8 cellular contexts compared by ENCODE assay signal in genomic region chr7:143008007-143008901, GRCh38. TPM values are rescaled to one million over a fixed set of nuclear protein-coding genes. Genes with fewer than 3 reads are reported as not detected.
DNase-seq lines count a peak whose midpoint lies in the region; ATAC-seq and TF ChIP-seq lines count a peak whose summit lies in the region.

No MANE protein-coding gene starts in this region.

- H3K36me3 ChIP-seq in DOHH2 (ENCODE audit: control insufficient read depth, low read length): no peaks in the 10 kb centered on the region
- H3K36me3 ChIP-seq in Peyer's patch: no peaks in the 10 kb centered on the region
- no peaks in the 10 kb centered on the region for H3K36me3 ChIP-seq in thoracic aorta

- H3K79me2 ChIP-seq in DOHH2 (ENCODE audit: control insufficient read depth, low read length): no peaks in the 10 kb centered on the region

- H3K4me2 ChIP-seq in DOHH2 (ENCODE audit: low read length): peak overlapping the region; percentile 4; the same call in 1 of the 2 replicates

- H4K20me1 ChIP-seq in DOHH2 (ENCODE audit: control insufficient read depth, insufficient read depth, low read depth, low read length): no peaks in the 10 kb centered on the region

- H3F3A ChIP-seq in DOHH2 (ENCODE audit: control insufficient read depth, insufficient read depth): peaks cover 20% of the 10 kb centered on the region

- peak; percentile 92 for DNase-seq in HT-29 (ENCODE audit: low spot score)
- DNase-seq in Peyer's patch: peak; percentile 79 to 92 (median 85)
- peak; percentile 66 to 78 for DNase-seq in activated T-helper 1 cell treated with anti-CD3 and anti-CD28 coated beads, Interleukin-2, amount 50 U/mL, for 16 hours (ENCODE audit: low read depth in 1 of 2, low spot score in 1 of 2)
- DNase-seq in fibroblast of the conjunctiva (ENCODE audit: low read depth): peak; percentile 37
- peak in 53 of 56 donors; percentile 7 to 87 (median 57) for DNase-seq in nucleus accumbens (lab: John Stamatoyannopoulos, UW)
- peak; percentile 43 for DNase-seq in thoracic aorta (ENCODE audit: low spot score)

- TF ChIP-seq CTCF in DOHH2 (IDR thresholded peaks at IDR 0.05; ENCODE audit: low read depth, low read length, poor library complexity, severe bottlenecking) (peak; percentile 99), Peyer's patch (IDR thresholded peaks at IDR 0.05) (peak; percentile 84 to 94 (median 93)), thoracic aorta (IDR thresholded peaks at IDR 0.05) (peak; percentile 94)

- H3K4me3 ChIP-seq in DOHH2 (ENCODE audit: low read length) (no peak overlapping the region), Peyer's patch (no peak overlapping the region), thoracic aorta (no peak overlapping the region)

- H3K27me3 ChIP-seq in DOHH2 (ENCODE audit: control insufficient read depth, low read length): no peaks in the 10 kb centered on the region
- H3K27me3 ChIP-seq in Peyer's patch: no peaks in the 10 kb centered on the region
- H3K27me3 ChIP-seq in thoracic aorta (replicated peaks; ENCODE audit: insufficient read depth): no peaks in the 10 kb centered on the region

- ATAC-seq in GM21423 (IDR thresholded peaks at IDR 0.05; ENCODE audit: unreplicated experiment): peak; percentile 91
- ATAC-seq in thoracic aorta (ENCODE audit: insufficient number of reproducible peaks, low FRiP score, low read depth): no peak

- no peaks in the 10 kb centered on the region for H3K9me3 ChIP-seq in DOHH2 (ENCODE audit: control insufficient read depth, insufficient read depth, low read length)
- H3K9me3 ChIP-seq in Peyer's patch: no peaks in the 10 kb centered on the region
- no peaks in the 10 kb centered on the region for H3K9me3 ChIP-seq in thoracic aorta

- H3K4me1 ChIP-seq in DOHH2 (ENCODE audit: control insufficient read depth, low read length): peaks cover 79% of the 10 kb centered on the region
- no peaks in the 10 kb centered on the region for H3K4me1 ChIP-seq in Peyer's patch
- H3K4me1 ChIP-seq in thoracic aorta (ENCODE audit: control insufficient read depth in 1 of 2, low read depth in 2 of 2): peaks cover 0 to under 1% of the 10 kb centered on the region in 2 donors

- H3K9me2 ChIP-seq in DOHH2 (replicated peaks; ENCODE audit: control insufficient read depth, low read length): no peaks in the 10 kb centered on the region

- TF ChIP-seq POLR2A in Peyer's patch (IDR thresholded peaks at IDR 0.05): no peak

- H3K27ac ChIP-seq in DOHH2 (ENCODE audit: low read depth, low read length) (peak overlapping the region; percentile 11; the same call in 1 of the 2 replicates), Peyer's patch (no peak overlapping the region), thoracic aorta (no peak overlapping the region)

RNA-seq across cellular contexts. Expression of gene OR9A2, which starts 18.7 kb away (rescaled TPM):
- 0.29 TPM in 1 of 2 replicates, not detected in the other for total RNA-seq in HT-29 (2014; rRNA removed; shearing (Covaris generic))
- total RNA-seq in Peyer's patch (not detected), thoracic aorta (not detected)

RNA-seq across cellular contexts. Expression of gene OR6V1, which starts 43.9 kb away (rescaled TPM):
- total RNA-seq in HT-29 (2014; rRNA removed; shearing (Covaris generic)): not detected in 2 replicates
- total RNA-seq in Peyer's patch (not detected), thoracic aorta (not detected)

RNA-seq across cellular contexts. Expression of gene KEL, which starts 46.1 kb away (rescaled TPM):
- total RNA-seq in HT-29 (2014; rRNA removed; shearing (Covaris generic)): 0.13 TPM in 1 of 2 replicates, not detected in the other
- not detected for total RNA-seq in Peyer's patch
- not detected for total RNA-seq in thoracic aorta

Comparison
In these comparisons a context has a peak if more than half of its experiments do, and no peak if none do; other contexts are left out.
1. DNase-seq: peak in every context shown above with its lines; median percentile 92 in HT-29; 85 in Peyer's patch; 72 in activated T-helper 1 cell treated with anti-CD3 and anti-CD28 coated beads, Interleukin-2, amount 50 U/mL, for 16 hours; 57 in nucleus accumbens; 43 in thoracic aorta; 37 in fibroblast of the conjunctiva.